Comparison of ENCODE assay signal across 10 cellular contexts in the genomic region with DNA sequence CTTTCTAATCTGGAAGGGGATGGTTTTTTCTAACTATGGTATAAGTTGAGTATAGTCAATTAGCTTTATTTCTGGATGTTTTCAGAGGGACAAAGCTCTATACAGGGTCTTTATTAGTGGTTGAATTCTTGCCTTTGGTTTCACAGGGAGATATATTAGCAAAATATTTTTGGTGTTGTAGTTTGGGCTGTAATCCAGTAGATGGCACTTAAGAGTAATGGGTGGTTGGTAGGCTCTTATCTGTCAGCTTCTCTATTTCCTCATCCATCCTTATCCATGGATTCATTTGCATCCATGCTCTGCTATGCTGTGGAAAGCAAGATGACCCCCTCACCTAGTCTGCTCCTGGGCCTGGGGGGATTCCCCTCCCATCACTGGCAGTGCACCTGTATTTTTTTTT.
DNase-seq lines count a peak whose midpoint lies in the region; ATAC-seq and TF ChIP-seq lines count a peak whose summit lies in the region.
"Had no signal": no experiment of that assay in that cellular context is flagged by ENCODE, and none has a peak within 500 bp of the region (broad histone marks: within the 10 kb centered on the region; RNA-seq: fewer than 3 reads in every experiment).

No MANE protein-coding gene starts in this region.

- DNase-seq in GM12865 (ENCODE audit: low read depth) = peak; percentile 31
- peak; percentile 2 for DNase-seq in Panc1 (ENCODE audit: low read depth, low spot score)
- no peak for DNase-seq in kidney epithelial cell (ENCODE audit: low read depth)
- DNase-seq in medulla oblongata (ENCODE audit: extremely low spot score) = no peak
- DNase-seq in vagina (ENCODE audit: extremely low spot score in 2 of 2) = no peak
- DNase-seq: gastrocnemius medialis had no signal

- H3K9me3 ChIP-seq in Panc1 (ENCODE audit: control insufficient read depth, insufficient read depth, low read depth, low read length) (no peaks in the 10 kb centered on the region), vagina (no peaks in the 10 kb centered on the region)
- H3K9me3 ChIP-seq: gastrocnemius medialis had no signal

- POLR2A ChIA-PET in Panc1 (lab: Charles Lee) = interaction anchor here (0.7 kb wide), 1 partner anchor 290 kb away, joined by 12 read pairs; no protein-coding TSS in a partner anchor

- H3K4me1 ChIP-seq in Panc1 (ENCODE audit: control insufficient read depth, insufficient read depth, low read length) = no peaks in the 10 kb centered on the region
- no peaks in the 10 kb centered on the region for H3K4me1 ChIP-seq in vagina
- H3K4me1 ChIP-seq: gastrocnemius medialis, parathyroid adenoma had no signal

- no peak overlapping the region for H3K4me3 ChIP-seq in GM12865 (ENCODE audit: low read depth, low read length)
- H3K4me3 ChIP-seq in Panc1 (ENCODE audit: low read depth in 2 of 2, low read length in 2 of 2) = no peak overlapping the region
- no peak overlapping the region for H3K4me3 ChIP-seq in kidney epithelial cell (ENCODE audit: low read depth, low read length)
- H3K4me3 ChIP-seq in vagina = no peak overlapping the region
- H3K4me3 ChIP-seq: gastrocnemius medialis had no signal

- intact Hi-C loops in Panc1 (cut with micrococcal nuclease; ENCODE audit: unreplicated experiment) = loop anchor here (10.0 kb wide), 1 partner anchor 1753 kb away; no protein-coding TSS in a partner anchor
- intact Hi-C loops in vagina (cut with DNase I) = no loop called here

- H3K27me3 ChIP-seq in Panc1 (ENCODE audit: control insufficient read depth, insufficient read depth, low read length) = no peaks in the 10 kb centered on the region
- no peaks in the 10 kb centered on the region for H3K27me3 ChIP-seq in kidney epithelial cell (ENCODE audit: control insufficient read depth, insufficient read depth, low read length)
- H3K27me3 ChIP-seq in vagina = no peaks in the 10 kb centered on the region
- H3K27me3 ChIP-seq: gastrocnemius medialis had no signal

- H3K36me3 ChIP-seq in Panc1 (ENCODE audit: control insufficient read depth, insufficient read depth, low read length) (no peaks in the 10 kb centered on the region), kidney epithelial cell (ENCODE audit: control insufficient read depth, insufficient read depth, low read length) (no peaks in the 10 kb centered on the region), vagina (no peaks in the 10 kb centered on the region)
- H3K36me3 ChIP-seq: gastrocnemius medialis had no signal

- in situ Hi-C loops in Panc1 (cut with HindIII; ENCODE audit: low pct_unique_long_range_greater_than_20kb, low sequenced_read_pairs) = no loop called here

- peak; percentile 64 for ATAC-seq in HG03432 (IDR thresholded peaks at IDR 0.05; ENCODE audit: unreplicated experiment)
- ATAC-seq in Panc1 = no peak
- no peak for ATAC-seq in HG02970 (IDR thresholded peaks at IDR 0.05; ENCODE audit: low FRiP score, unreplicated experiment)
- ATAC-seq in HG02759 (IDR thresholded peaks at IDR 0.05; ENCODE audit: unreplicated experiment) = no peak
- ATAC-seq: gastrocnemius medialis had no signal

- no peak overlapping the region for H3K27ac ChIP-seq in Panc1 (ENCODE audit: low read length)
- H3K27ac ChIP-seq in vagina = no peak overlapping the region
- H3K27ac ChIP-seq: gastrocnemius medialis, parathyroid adenoma had no signal

- BruUV-seq in Panc1 (replicated peaks; lab: Mats Ljungman, UMichigan) = no TSS peak

- CTCF ChIA-PET in Panc1 (lab: Charles Lee) = no interaction called here

- TF ChIP-seq CTCF in GM12865 (IDR thresholded peaks at IDR 0.05; ENCODE audit: insufficient read depth, low read depth, low read length, missing control alignments) = peak; percentile 53
- peak; percentile 36 for TF ChIP-seq CTCF in Panc1 (IDR thresholded peaks at IDR 0.05)
- TF ChIP-seq CTCF in kidney epithelial cell (IDR thresholded peaks at IDR 0.05; ENCODE audit: insufficient read depth, low read length, poor library complexity, severe bottlenecking) = peak; percentile 42
- TF ChIP-seq CTCF in vagina (IDR thresholded peaks at IDR 0.05) = no peak

- no peak for TF ChIP-seq POLR2A in vagina (IDR thresholded peaks at IDR 0.05)

Comparison
In these comparisons a context has a peak if more than half of its experiments do, and no peak if none do; other contexts are left out.
1. DNase-seq: peak in GM12865 (single experiment) and Panc1 (single experiment); none in kidney epithelial cell (single experiment), medulla oblongata (single experiment) and vagina (0 of 2).
2. CTCF ChIP-seq: peak in GM12865 (single experiment), Panc1 (single experiment) and kidney epithelial cell (single experiment); none in vagina (0 of 3).